10 cellular contexts compared by ENCODE assay signal in genomic region chr9:16213781-16214515, GRCh38.
DNase-seq lines count a peak whose midpoint lies in the region; ATAC-seq and TF ChIP-seq lines count a peak whose summit lies in the region.
"Had no signal": no experiment of that assay in that cellular context is flagged by ENCODE, and none has a peak within 500 bp of the region (broad histone marks: within the 10 kb centered on the region; RNA-seq: fewer than 3 reads in every experiment).

No MANE protein-coding gene starts in this region.

- ATAC-seq in RWPE2 (ENCODE audit: low read depth) (peak; percentile 93), HG03159 (IDR thresholded peaks at IDR 0.05; ENCODE audit: unreplicated experiment) (no peak)
- ATAC-seq: CD8-positive, alpha-beta T cell had no signal

- H3K27ac Mint-ChIP-seq in CD8-positive, alpha-beta memory T cell = no peak overlapping the region
- H3K27ac Mint-ChIP-seq: CD8-positive, alpha-beta T cell had no signal

- peak overlapping the region; percentile 56 for H3K4me2 ChIP-seq in osteoblast (ENCODE audit: insufficient read depth, low read length)

- POLR2A ChIA-PET in CD8-positive, alpha-beta memory T cell (lab: Charles Lee) = no interaction called here

- H2AFZ ChIP-seq in osteoblast (ENCODE audit: low read length) = no peak overlapping the region

- H3K27ac ChIP-seq in RWPE2 (ENCODE audit: poor library complexity, severe bottlenecking) (no peak overlapping the region), osteoblast (ENCODE audit: low read depth, low read length) (peak overlapping the region; percentile 44)
- no peak overlapping the region for H3K27ac ChIP-seq in CD8-positive, alpha-beta memory T cell (ENCODE audit: low read depth, low read length)
- H3K27ac ChIP-seq: cardiac muscle cell had no signal

- no peaks in the 10 kb centered on the region for H4K20me1 ChIP-seq in osteoblast (ENCODE audit: insufficient read depth, low read length)

- H3K4me3 Mint-ChIP-seq in CD8-positive, alpha-beta memory T cell = no peak overlapping the region
- H3K4me3 Mint-ChIP-seq: CD8-positive, alpha-beta T cell had no signal

- H3K4me3 ChIP-seq in RWPE2 (ENCODE audit: severe bottlenecking) (no peak overlapping the region), fibroblast of pulmonary artery (replicated peaks; ENCODE audit: low read depth, low read length) (no peak overlapping the region), osteoblast (ENCODE audit: insufficient read depth, low read length) (no peak overlapping the region)
- H3K4me3 ChIP-seq in CD8-positive, alpha-beta memory T cell (ENCODE audit: low read length) = no peak overlapping the region
- H3K4me3 ChIP-seq: cardiac muscle cell had no signal

- H3K27me3 ChIP-seq in RWPE2 (ENCODE audit: insufficient read depth, poor library complexity, severe bottlenecking) (no peaks in the 10 kb centered on the region), osteoblast (ENCODE audit: insufficient read depth, low read length) (no peaks in the 10 kb centered on the region)
- no peaks in the 10 kb centered on the region for H3K27me3 ChIP-seq in CD8-positive, alpha-beta memory T cell (ENCODE audit: insufficient read depth, low read length, poor library complexity, severe bottlenecking)

- H3K36me3 Mint-ChIP-seq in CD8-positive, alpha-beta memory T cell = no peaks in the 10 kb centered on the region
- H3K36me3 Mint-ChIP-seq: CD8-positive, alpha-beta T cell had no signal

- H3K27me3 Mint-ChIP-seq in CD8-positive, alpha-beta memory T cell = no peaks in the 10 kb centered on the region

- H3K9me3 ChIP-seq in RWPE2 (ENCODE audit: severe bottlenecking) (no peaks in the 10 kb centered on the region), osteoblast (ENCODE audit: low read depth, low read length) (no peaks in the 10 kb centered on the region)
- H3K9me3 ChIP-seq in CD8-positive, alpha-beta memory T cell (ENCODE audit: low read length) = no peaks in the 10 kb centered on the region

- CTCF ChIA-PET in CD8-positive, alpha-beta memory T cell (lab: Charles Lee) = no interaction called here

- no peaks in the 10 kb centered on the region for H3K79me2 ChIP-seq in osteoblast (ENCODE audit: insufficient read depth, low read length)

- H3K9me3 Mint-ChIP-seq in CD8-positive, alpha-beta memory T cell = peaks cover 2 to 12% (median 5%) of the 10 kb centered on the region in 5 donors
- H3K9me3 Mint-ChIP-seq: CD8-positive, alpha-beta T cell had no signal

- DNase-seq in AG08395 (ENCODE audit: low spot score) (peak; percentile 93), RWPE2 (ENCODE audit: low spot score) (no peak), fibroblast of pulmonary artery (ENCODE audit: low read depth) (peak; percentile 97), osteoblast (ENCODE audit: insufficient read length, low spot score, missing footprints) (peak; percentile 96), NCI-H345 treated with DMSO at 0.1 percent for 48 hours (lab: John Stamatoyannopoulos, UW; ENCODE audit: unreplicated experiment) (no peak), germinal center (ENCODE audit: low spot score) (no peak)
- no peak for DNase-seq in CD8-positive, alpha-beta memory T cell
- DNase-seq: CD8-positive, alpha-beta T cell had no signal

- H3K36me3 ChIP-seq in RWPE2 (ENCODE audit: low read depth) (no peaks in the 10 kb centered on the region), osteoblast (ENCODE audit: insufficient read depth, low read length) (no peaks in the 10 kb centered on the region)
- no peaks in the 10 kb centered on the region for H3K36me3 ChIP-seq in CD8-positive, alpha-beta memory T cell (ENCODE audit: insufficient read depth, low read length)
- H3K36me3 ChIP-seq: cardiac muscle cell had no signal

- TF ChIP-seq CTCF in RWPE2 (IDR thresholded peaks at IDR 0.05; ENCODE audit: poor library complexity, severe bottlenecking) = no peak
- TF ChIP-seq CTCF in fibroblast of pulmonary artery (IDR thresholded peaks at IDR 0.05; ENCODE audit: low read length, missing control alignments) = no peak
- TF ChIP-seq CTCF in osteoblast (IDR thresholded peaks at IDR 0.05; ENCODE audit: extremely low read depth, low read depth, low read length) = no peak

- no peaks in the 10 kb centered on the region for H3K4me1 ChIP-seq in RWPE2 (ENCODE audit: insufficient read depth, poor library complexity, severe bottlenecking)
- H3K4me1 ChIP-seq in osteoblast (ENCODE audit: insufficient read depth, low read length) = peaks cover 26% of the 10 kb centered on the region
- no peaks in the 10 kb centered on the region for H3K4me1 ChIP-seq in CD8-positive, alpha-beta memory T cell (ENCODE audit: insufficient read depth, low read length)

- no peaks in the 10 kb centered on the region for H3K4me1 Mint-ChIP-seq in CD8-positive, alpha-beta memory T cell

Comparison
In these comparisons a context has a peak if more than half of its experiments do, and no peak if none do; other contexts are left out.
1. DNase-seq: peak in AG08395 (single experiment), fibroblast of pulmonary artery (single experiment) and osteoblast (single experiment); none in RWPE2 (single experiment), NCI-H345 treated with DMSO at 0.1 percent for 48 hours (single experiment), germinal center (single experiment) and CD8-positive, alpha-beta memory T cell (0 of 5).